In the genomic region with DNA sequence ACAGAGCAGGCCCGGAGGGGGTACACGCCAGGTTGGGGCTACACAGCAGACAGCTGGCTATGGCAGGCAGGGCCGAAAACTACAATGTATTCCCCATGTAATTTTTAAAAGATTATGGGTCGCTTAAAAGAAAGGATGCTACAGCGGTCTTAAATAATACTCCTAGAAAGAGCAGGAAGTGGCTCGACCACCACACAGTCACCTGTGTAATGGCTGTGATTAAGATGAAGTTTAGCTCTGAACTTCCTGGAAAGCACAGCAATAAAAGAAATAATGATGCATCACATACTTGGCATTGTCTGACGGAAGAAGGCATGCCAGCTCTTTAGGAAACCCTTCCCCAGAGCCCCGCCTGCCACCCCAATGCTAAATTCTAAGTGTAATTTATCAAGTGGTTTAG, we compare ENCODE assay signal across 27 cellular contexts. TPM values are rescaled to one million over a fixed set of nuclear protein-coding genes. Genes with fewer than 3 reads are reported as not detected.
"Had no signal": no experiment of that assay in that cellular context is flagged by ENCODE, and none has a peak within 500 bp of the region (broad histone marks: within the 10 kb centered on the region; RNA-seq: fewer than 3 reads in every experiment).

No MANE protein-coding gene starts in this region.

- DNase-seq: activated B cell treated with CpG ODN at 0.5 μM for 24 hours; activated CD4-positive, alpha-beta T cell treated with anti-CD3 and anti-CD28 coated beads for 36 hours; activated CD8-positive, alpha-beta memory T cell treated with anti-CD3 and anti-CD28 coated beads, Interleukin-2, amount 50 U/mL, for 48 hours; activated gamma-delta T cell; activated naive CD4-positive, alpha-beta T cell treated with anti-CD3 and anti-CD28 coated beads, Interleukin-2, amount 50 U/mL, for 16 hours; activated T-cell treated with anti-CD3 and anti-CD28 coated beads, Interleukin-2, amount 50 U/mL, for 24 hours; aorta; body of pancreas; cortex of kidney; effector memory CD8-positive, alpha-beta T cell; heart left ventricle; hypothalamus; left lung; lower lobe of right lung; mesenchymal stem cell; naive thymus-derived CD8-positive, alpha-beta T cell; spleen; T-cell; uterus had no signal

- H3K27me3 Mint-ChIP-seq: activated CD4-positive, alpha-beta T cell treated with anti-CD3 and anti-CD28 coated beads for 36 hours; stimulated activated naive CD8-positive, alpha-beta T cell treated with anti-CD3 and anti-CD28 coated beads, Interleukin-15, Interleukin-2, amounts not matched to agents 100 ng/mL and 50 ng/mL, for 24 hours; T-cell had no signal

- H3K4me1 ChIP-seq: body of pancreas, foreskin keratinocyte, heart left ventricle, left lung, lower lobe of right lung, spleen, uterus had no signal

- H3K4me2 ChIP-seq: neural progenitor cell had no signal

- H2AFZ ChIP-seq: neural progenitor cell had no signal

- H3K36me3 ChIP-seq: heart left ventricle, left lung, lower lobe of right lung, neural progenitor cell, spleen, uterus had no signal

- H3K9me3 Mint-ChIP-seq: activated B cell treated with CpG ODN at 0.5 μM for 24 hours; activated T-cell treated with anti-CD3 and anti-CD28 coated beads, Interleukin-2, amount 50 U/mL, for 24 hours; effector memory CD8-positive, alpha-beta T cell; naive thymus-derived CD8-positive, alpha-beta T cell; stimulated activated naive CD8-positive, alpha-beta T cell treated with anti-CD3 and anti-CD28 coated beads, Interleukin-15, Interleukin-2, amounts not matched to agents 100 ng/mL and 50 ng/mL, for 24 hours; T-cell; type B pancreatic cell had no signal

- H3K27ac ChIP-seq: body of pancreas, foreskin keratinocyte, heart left ventricle, left lung, lower lobe of right lung, neural progenitor cell, spleen, uterus had no signal

- ATAC-seq: activated CD4-positive, alpha-beta T cell treated with anti-CD3 and anti-CD28 coated beads for 36 hours; body of pancreas; effector memory CD8-positive, alpha-beta T cell; esophagus mucosa; foreskin keratinocyte; heart left ventricle; left lung; lower lobe of right lung; naive thymus-derived CD8-positive, alpha-beta T cell; right cardiac atrium; T-cell had no signal

- H3K9me3 ChIP-seq: body of pancreas, heart left ventricle, left lung, lower lobe of right lung, spleen, uterus had no signal

- H3K27ac Mint-ChIP-seq: activated B cell treated with CpG ODN at 0.5 μM for 24 hours; activated CD4-positive, alpha-beta T cell treated with anti-CD3 and anti-CD28 coated beads for 36 hours; activated T-cell treated with anti-CD3 and anti-CD28 coated beads, Interleukin-2, amount 50 U/mL, for 24 hours; effector memory CD8-positive, alpha-beta T cell; stimulated activated naive CD8-positive, alpha-beta T cell treated with anti-CD3 and anti-CD28 coated beads, Interleukin-15, Interleukin-2, amounts not matched to agents 100 ng/mL and 50 ng/mL, for 24 hours; T-cell; type B pancreatic cell had no signal

- H3K4me3 Mint-ChIP-seq: activated B cell treated with CpG ODN at 0.5 μM for 24 hours; activated CD4-positive, alpha-beta T cell treated with anti-CD3 and anti-CD28 coated beads for 36 hours; activated T-cell treated with anti-CD3 and anti-CD28 coated beads, Interleukin-2, amount 50 U/mL, for 24 hours; effector memory CD8-positive, alpha-beta T cell; naive thymus-derived CD8-positive, alpha-beta T cell; stimulated activated naive CD8-positive, alpha-beta T cell treated with anti-CD3 and anti-CD28 coated beads, Interleukin-15, Interleukin-2, amounts not matched to agents 100 ng/mL and 50 ng/mL, for 24 hours; T-cell; type B pancreatic cell had no signal

- H3K27me3 ChIP-seq: body of pancreas, heart left ventricle, left lung, spleen, uterus had no signal

- H3K4me3 ChIP-seq: body of pancreas, heart left ventricle, left lung, lower lobe of right lung, neural progenitor cell, spleen, uterus had no signal

- H3K4me1 Mint-ChIP-seq: activated B cell treated with CpG ODN at 0.5 μM for 24 hours; activated CD4-positive, alpha-beta T cell treated with anti-CD3 and anti-CD28 coated beads for 36 hours; T-cell had no signal

- H3K36me3 Mint-ChIP-seq: naive thymus-derived CD8-positive, alpha-beta T cell; T-cell; type B pancreatic cell had no signal

- H3K9ac ChIP-seq: neural progenitor cell had no signal

RNA-seq across cellular contexts. Expression of gene WNT11, which starts 32.6 kb away (rescaled TPM):
- total RNA-seq: activated CD4-positive, alpha-beta T cell treated with anti-CD3 and anti-CD28 coated beads for 36 hours; pulmonary artery endothelial cell; T-helper 2 cell treated with Interferon-gamma antibody and Interleukin-4, amounts not matched to agents 100 ng/mL and 5 ng/mL, for 36 hours had no signal
